ENCODE assay signal across 36 cellular contexts in the genomic region with DNA sequence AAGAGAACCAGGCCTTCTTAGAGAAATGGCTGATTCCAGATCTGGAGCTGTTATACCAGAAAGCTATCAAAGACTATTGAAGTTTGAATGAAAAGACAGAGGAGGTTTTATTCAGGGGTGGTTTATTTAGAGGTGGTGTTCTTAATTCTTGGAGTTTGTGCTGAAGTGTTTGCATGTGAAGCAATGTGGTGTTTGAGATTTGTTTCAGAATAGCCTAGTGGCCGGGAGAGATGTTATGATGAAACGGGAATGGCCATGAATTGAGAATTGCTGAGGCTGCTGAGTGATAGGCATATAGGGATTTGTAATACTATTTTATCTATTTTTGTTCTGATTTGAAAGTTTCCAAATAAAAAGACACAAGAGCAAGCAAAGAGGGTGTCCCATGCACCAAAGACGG. TPM values are rescaled to one million over a fixed set of nuclear protein-coding genes. Genes with fewer than 3 reads are reported as not detected.
A peak's percentile ranks its signal among the peaks of the same experiment; 100 is the strongest.
DNase-seq lines count a peak whose midpoint lies in the region; ATAC-seq and TF ChIP-seq lines count a peak whose summit lies in the region.
"Had no signal": no experiment of that assay in that cellular context is flagged by ENCODE, and none has a peak within 500 bp of the region (broad histone marks: within the 10 kb centered on the region; RNA-seq: fewer than 3 reads in every experiment).

No MANE protein-coding gene starts in this region.

- no peaks in the 10 kb centered on the region for H3K36me3 ChIP-seq in left lung
- no peaks in the 10 kb centered on the region for H3K36me3 ChIP-seq in upper lobe of right lung
- H3K36me3 ChIP-seq: BE2C; BLaER1; BLaER1 treated with 17β-estradiol and CSF1 and Interleukin-3, amounts not matched to agents 10 nM and 100 nM had no signal

- no peak overlapping the region for H3K4me3 ChIP-seq in left lung
- H3K4me3 ChIP-seq in upper lobe of right lung: no peak overlapping the region
- H3K4me3 ChIP-seq: A549; BLaER1; BLaER1 treated with 17β-estradiol and CSF1 and Interleukin-3, amounts not matched to agents 10 nM and 100 nM had no signal

- no peaks in the 10 kb centered on the region for H3K36me3 Mint-ChIP-seq in activated naive CD4-positive, alpha-beta T cell treated with anti-CD3 and anti-CD28 coated beads, Interleukin-2, amount 50 U/mL, for 24 hours
- H3K36me3 Mint-ChIP-seq in T-helper 2 cell treated with Interferon-gamma antibody and Interleukin-4, amounts not matched to agents 5 μg/mL and 100 μg/mL, for 36 hours (ENCODE audit: low read depth): no peaks in the 10 kb centered on the region
- H3K36me3 Mint-ChIP-seq: CD14-positive monocyte; CD4-positive, alpha-beta memory T cell; CD8-positive, alpha-beta memory T cell; CD8-positive, alpha-beta T cell had no signal

- H3K4me3 Mint-ChIP-seq in activated naive CD4-positive, alpha-beta T cell treated with anti-CD3 and anti-CD28 coated beads, Interleukin-2, amount 50 U/mL, for 24 hours: no peak overlapping the region
- H3K4me3 Mint-ChIP-seq in T-helper 2 cell treated with Interferon-gamma antibody and Interleukin-4, amounts not matched to agents 5 μg/mL and 100 μg/mL, for 36 hours: no peak overlapping the region
- H3K4me3 Mint-ChIP-seq: B cell; CD14-positive monocyte; CD4-positive, alpha-beta memory T cell; CD4-positive, alpha-beta T cell; CD4-positive, CD25-positive, alpha-beta regulatory T cell; CD8-positive, alpha-beta memory T cell; CD8-positive, alpha-beta T cell had no signal

- TF ChIP-seq CTCF in left lung (IDR thresholded peaks at IDR 0.05): no peak
- TF ChIP-seq CTCF in upper lobe of right lung (IDR thresholded peaks at IDR 0.05): no peak

- H3K9me3 ChIP-seq in left lung (no peaks in the 10 kb centered on the region), upper lobe of right lung (no peaks in the 10 kb centered on the region)
- H3K9me3 ChIP-seq: A549; BE2C; BLaER1; BLaER1 treated with 17β-estradiol and CSF1 and Interleukin-3, amounts not matched to agents 10 nM and 100 nM; Caco-2 had no signal

- H3K27ac ChIP-seq in left lung (no peak overlapping the region), upper lobe of right lung (no peak overlapping the region)
- H3K27ac ChIP-seq: 22Rv1; A549; BLaER1; BLaER1 treated with 17β-estradiol and CSF1 and Interleukin-3, amounts not matched to agents 10 nM and 100 nM; C4-2B had no signal

- no peaks in the 10 kb centered on the region for H3K9me3 Mint-ChIP-seq in activated naive CD4-positive, alpha-beta T cell treated with anti-CD3 and anti-CD28 coated beads, Interleukin-2, amount 50 U/mL, for 24 hours
- no peaks in the 10 kb centered on the region for H3K9me3 Mint-ChIP-seq in T-helper 2 cell treated with Interferon-gamma antibody and Interleukin-4, amounts not matched to agents 5 μg/mL and 100 μg/mL, for 36 hours
- H3K9me3 Mint-ChIP-seq: CD4-positive, alpha-beta memory T cell; CD4-positive, alpha-beta T cell; CD8-positive, alpha-beta T cell had no signal

- H3K4me1 ChIP-seq in left lung: no peaks in the 10 kb centered on the region
- no peaks in the 10 kb centered on the region for H3K4me1 ChIP-seq in upper lobe of right lung
- H3K4me1 ChIP-seq: A549, BE2C, BLaER1, Caco-2 had no signal

- no peaks in the 10 kb centered on the region for H3K4me1 Mint-ChIP-seq in activated naive CD4-positive, alpha-beta T cell treated with anti-CD3 and anti-CD28 coated beads, Interleukin-2, amount 50 U/mL, for 24 hours
- no peaks in the 10 kb centered on the region for H3K4me1 Mint-ChIP-seq in T-helper 2 cell treated with Interferon-gamma antibody and Interleukin-4, amounts not matched to agents 5 μg/mL and 100 μg/mL, for 36 hours (ENCODE audit: low read depth)
- H3K4me1 Mint-ChIP-seq: B cell; CD14-positive monocyte; CD4-positive, alpha-beta memory T cell; CD4-positive, CD25-positive, alpha-beta regulatory T cell; CD8-positive, alpha-beta memory T cell had no signal

- DNase-seq in activated naive CD4-positive, alpha-beta T cell treated with anti-CD3 and anti-CD28 coated beads, Interleukin-2, amount 50 U/mL, for 16 hours: no peak
- DNase-seq in left lung: no peak
- DNase-seq in upper lobe of right lung: no peak
- DNase-seq in T-helper 2 cell treated with Interferon-gamma antibody and Interleukin-4, amounts not matched to agents 5 μg/mL and 100 μg/mL, for 36 hours (ENCODE audit: low spot score): no peak
- no peak for DNase-seq in NCI-H146 (lab: John Stamatoyannopoulos, UW)
- DNase-seq: 8988T; ACHN; AML-193; BE2C; C1 segment of cervical spinal cord; Caco-2; Calu3; CD4-positive, alpha-beta memory T cell; CD4-positive, alpha-beta T cell; CD4-positive, CD25-positive, alpha-beta regulatory T cell; CD8-positive, alpha-beta memory T cell; CD8-positive, alpha-beta T cell; COR-L47; DMS 273 treated with DMSO at 0.1 percent for 48 hours; DMS153; DMS53; DMS79; DMS79 treated with DMSO at 0.1 percent for 48 hours; DND-41; EL had no signal

- peaks cover 3% of the 10 kb centered on the region for H3K27me3 Mint-ChIP-seq in activated naive CD4-positive, alpha-beta T cell treated with anti-CD3 and anti-CD28 coated beads, Interleukin-2, amount 50 U/mL, for 24 hours
- H3K27me3 Mint-ChIP-seq in T-helper 2 cell treated with Interferon-gamma antibody and Interleukin-4, amounts not matched to agents 5 μg/mL and 100 μg/mL, for 36 hours (ENCODE audit: low read depth): peaks cover 42% of the 10 kb centered on the region

- ATAC-seq in left lung (peak; percentile 61), upper lobe of right lung (peak; percentile 47)
- ATAC-seq: A549; CD8-positive, alpha-beta T cell had no signal

- peak overlapping the region; percentile 68 for H3K27ac Mint-ChIP-seq in activated naive CD4-positive, alpha-beta T cell treated with anti-CD3 and anti-CD28 coated beads, Interleukin-2, amount 50 U/mL, for 24 hours
- H3K27ac Mint-ChIP-seq in T-helper 2 cell treated with Interferon-gamma antibody and Interleukin-4, amounts not matched to agents 5 μg/mL and 100 μg/mL, for 36 hours: no peak overlapping the region
- H3K27ac Mint-ChIP-seq: B cell; CD14-positive monocyte; CD4-positive, alpha-beta memory T cell; CD4-positive, alpha-beta T cell; CD4-positive, CD25-positive, alpha-beta regulatory T cell; CD8-positive, alpha-beta memory T cell; CD8-positive, alpha-beta T cell had no signal

- H3K27me3 ChIP-seq in left lung (peaks cover 0 to 5% of the 10 kb centered on the region in 2 donors), upper lobe of right lung (no peaks in the 10 kb centered on the region)
- H3K27me3 ChIP-seq: BLaER1; BLaER1 treated with 17β-estradiol and CSF1 and Interleukin-3, amounts not matched to agents 10 nM and 100 nM had no signal

- intact Hi-C loops in left lung (cut with DNase I) (no loop called here), upper lobe of right lung (cut with DNase I) (no loop called here)

RNA-seq across cellular contexts. Expression of a gene that starts 10.5 kb away (rescaled TPM):
- total RNA-seq in left lung (10 to 100 TPM; 17.7 to 25.3 TPM), upper lobe of right lung (48.3 TPM)
- total RNA-seq: A172; B cell; Caco-2; Calu3; CD4-positive, alpha-beta memory T cell; CD4-positive, alpha-beta T cell; CD4-positive, CD25-positive, alpha-beta regulatory T cell; CD8-positive, alpha-beta memory T cell; CD8-positive, alpha-beta T cell had no signal

RNA-seq across cellular contexts. Expression of a gene that starts 10.7 kb away (rescaled TPM):
- total RNA-seq in left lung (1 to 10 TPM; 3.8 to 5.0 TPM), upper lobe of right lung (21.7 TPM)
- total RNA-seq: A172; A673; B cell; Caco-2; Calu3; CD4-positive, alpha-beta memory T cell; CD4-positive, alpha-beta T cell; CD4-positive, CD25-positive, alpha-beta regulatory T cell; CD8-positive, alpha-beta memory T cell; CD8-positive, alpha-beta T cell; Daoy had no signal

RNA-seq across cellular contexts. Expression of a gene that starts 45.7 kb away (rescaled TPM):
- total RNA-seq in left lung (10 to 100 TPM; 87.0 to 90.8 TPM), upper lobe of right lung (93.5 TPM)

RNA-seq across cellular contexts. Expression of a gene that starts 54.8 kb away (rescaled TPM):
- total RNA-seq in left lung: under 1 TPM in 1 of 2 donors, not detected in 1; 0.09 TPM
- not detected for total RNA-seq in upper lobe of right lung
- total RNA-seq: A172; B cell; CD4-positive, alpha-beta memory T cell; CD4-positive, alpha-beta T cell; CD4-positive, CD25-positive, alpha-beta regulatory T cell; CD8-positive, alpha-beta memory T cell; CD8-positive, alpha-beta T cell had no signal
